1 cellular context compared by ENCODE assay signal in the genomic region with DNA sequence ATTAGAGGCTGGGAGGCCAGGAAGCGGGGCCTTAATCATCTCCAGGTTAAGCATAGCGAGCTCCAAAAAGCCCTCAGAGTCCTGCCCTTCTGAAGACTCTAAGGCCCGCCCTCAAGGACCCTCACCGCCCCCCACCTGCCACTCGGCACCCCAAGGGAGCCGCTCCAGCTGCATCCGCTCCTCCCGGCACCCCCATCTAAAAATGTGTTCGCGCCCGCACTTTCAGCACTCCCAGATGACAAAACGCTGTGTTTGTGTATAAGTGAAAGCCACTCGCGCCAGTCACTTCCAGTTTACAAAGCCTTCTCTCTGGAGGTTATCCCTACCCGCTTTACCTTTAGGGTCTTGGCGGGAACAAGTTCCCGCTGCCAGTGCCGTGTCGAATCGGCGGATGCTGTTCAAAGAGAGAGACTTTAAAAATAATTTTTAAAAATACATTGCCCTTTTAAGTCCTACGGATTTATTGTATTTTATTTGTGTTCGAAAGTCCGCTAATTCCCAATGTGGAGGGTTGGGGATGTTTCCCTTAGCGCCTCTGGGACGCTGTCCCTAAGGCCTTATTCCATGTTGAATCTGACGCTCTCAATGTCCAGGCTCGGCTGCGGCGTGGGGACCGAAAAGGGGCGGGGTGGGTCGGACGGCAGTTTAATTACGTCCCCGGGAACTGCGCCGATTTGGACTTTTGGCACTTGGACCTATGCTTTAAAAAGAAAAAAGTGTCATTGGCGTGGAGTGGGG.
A peak's percentile ranks its signal among the peaks of the same experiment; 100 is the strongest.
TF ChIP-seq lines count a peak whose summit lies in the region.

Gene DCLRE1A (minus strand): TSS at position 64 of the 738 bp plus-strand sequence. CDS start 900 bp downstream, outside the sequence.
A gene with protein sequence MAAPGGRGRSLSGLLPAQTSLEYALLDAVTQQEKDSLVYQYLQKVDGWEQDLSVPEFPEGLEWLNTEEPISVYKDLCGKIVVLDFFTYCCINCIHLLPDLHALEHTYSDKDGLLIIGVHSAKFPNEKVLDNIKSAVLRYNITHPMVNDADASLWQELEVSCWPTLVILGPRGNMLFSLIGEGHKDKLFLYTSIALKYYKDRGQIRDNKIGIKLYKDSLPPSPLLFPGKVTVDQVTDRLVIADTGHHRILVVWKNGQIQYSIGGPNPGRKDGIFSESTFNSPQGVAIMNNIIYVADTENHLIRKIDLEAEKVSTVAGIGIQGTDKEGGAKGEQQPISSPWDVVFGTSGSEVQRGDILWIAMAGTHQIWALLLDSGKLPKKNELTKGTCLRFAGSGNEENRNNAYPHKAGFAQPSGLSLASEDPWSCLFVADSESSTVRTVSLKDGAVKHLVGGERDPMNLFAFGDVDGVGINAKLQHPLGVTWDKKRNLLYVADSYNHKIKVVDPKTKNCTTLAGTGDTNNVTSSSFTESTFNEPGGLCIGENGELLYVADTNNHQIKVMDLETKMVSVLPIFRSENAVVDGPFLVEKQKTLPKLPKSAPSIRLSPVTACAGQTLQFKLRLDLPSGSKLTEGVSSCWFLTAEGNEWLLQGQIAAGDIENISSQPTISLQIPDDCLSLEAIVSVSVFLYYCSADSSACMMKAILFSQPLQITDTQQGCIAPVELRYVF (plus strand): TSS at position 643 of the 738 bp plus-strand sequence. CDS start 212 bp downstream, outside the sequence.

TF ChIP-seq in HepG2, 621 proteins besides CTCF, POLR2A, EP300 and RAD21 (continued from another document and continues in another):
- TF ChIP-seq RNF219 (CRISPR knock-in tag; IDR thresholded peaks at IDR 0.05) (peak; percentile 77; the same call in 1 of the 2 replicates), ETS1 (CRISPR knock-in tag; IDR thresholded peaks at IDR 0.05) (no peak), TBL1XR1 (IDR thresholded peaks at IDR 0.05; ENCODE audit: borderline replicate concordance, low read length, partially characterized antibody) (peak; percentile 7), POLR2G (IDR thresholded peaks at IDR 0.05; ENCODE audit: low read depth, low read length) (peak; percentile 72), DMTF1 (CRISPR knock-in tag; IDR thresholded peaks at IDR 0.05) (no peak), NFIB (CRISPR knock-in tag; IDR thresholded peaks at IDR 0.05; ENCODE audit: borderline replicate concordance) (no peak), BORCS8-MEF2B (CRISPR knock-in tag; IDR thresholded peaks at IDR 0.05) (no peak), GABPB1 (CRISPR knock-in tag; IDR thresholded peaks at IDR 0.05) (no peak), KDM5B (CRISPR knock-in tag; IDR thresholded peaks at IDR 0.05; ENCODE audit: borderline replicate concordance) (peak; percentile 17; the same call in 1 of the 2 replicates), ZNF740 (CRISPR knock-in tag; IDR thresholded peaks at IDR 0.05) (peak; percentile 94), ZNF224 (CRISPR knock-in tag; IDR thresholded peaks at IDR 0.05) (no peak), MTA3 (CRISPR knock-in tag; IDR thresholded peaks at IDR 0.05) (no peak), NAIF1 (CRISPR knock-in tag; IDR thresholded peaks at IDR 0.05; ENCODE audit: borderline replicate concordance) (peak; percentile 80; the same call in 1 of the 2 replicates), ZNF710 (CRISPR knock-in tag; IDR thresholded peaks at IDR 0.05; ENCODE audit: borderline replicate concordance) (peak; percentile 43; the same call in 1 of the 2 replicates), GATAD1 (CRISPR knock-in tag; IDR thresholded peaks at IDR 0.05) (peak; percentile 85), FOXK1 (CRISPR knock-in tag; IDR thresholded peaks at IDR 0.05; ENCODE audit: borderline replicate concordance, low read depth) (no peak), SAP130 (CRISPR knock-in tag; IDR thresholded peaks at IDR 0.05; ENCODE audit: low read depth) (peak; percentile 39; the same call in 1 of the 2 replicates), YEATS4 (CRISPR knock-in tag; IDR thresholded peaks at IDR 0.05; ENCODE audit: borderline replicate concordance) (0 out of 2 replicates have a peak, but pooled peaks have one; percentile 65), ZNF264 (CRISPR knock-in tag; IDR thresholded peaks at IDR 0.05) (0 out of 2 replicates have a peak, but pooled peaks have one; percentile 7), HNF4G (IDR thresholded peaks at IDR 0.05; ENCODE audit: borderline replicate concordance, low read depth, low read length) (0 out of 2 replicates have a peak, but pooled peaks have one; percentile 6), HNF4G (CRISPR knock-in tag; IDR thresholded peaks at IDR 0.05; ENCODE audit: borderline replicate concordance, low read depth) (no peak), GMEB1 (CRISPR knock-in tag; IDR thresholded peaks at IDR 0.05; ENCODE audit: borderline replicate concordance) (peak; percentile 58; the same call in 1 of the 2 replicates), HNRNPH1 (optimal IDR thresholded peaks at IDR 0.05; ENCODE audit: low read depth, low read length) (peak; percentile 81), TEAD3 (CRISPR knock-in tag; optimal IDR thresholded peaks at IDR 0.05; ENCODE audit: borderline replicate concordance) (no peak), KDM2A (CRISPR knock-in tag; IDR thresholded peaks at IDR 0.05; ENCODE audit: borderline replicate concordance, low read depth) (peak; percentile 74; the same call in 1 of the 2 replicates), GMEB2 (CRISPR knock-in tag; IDR thresholded peaks at IDR 0.05; ENCODE audit: low read depth) (no peak), ZNF605 (CRISPR knock-in tag; IDR thresholded peaks at IDR 0.05) (no peak), SIN3B (IDR thresholded peaks at IDR 0.05; ENCODE audit: low read length) (peak; percentile 35; the same call in 1 of the 2 replicates)
- TF ChIP-seq, protein P1, sequence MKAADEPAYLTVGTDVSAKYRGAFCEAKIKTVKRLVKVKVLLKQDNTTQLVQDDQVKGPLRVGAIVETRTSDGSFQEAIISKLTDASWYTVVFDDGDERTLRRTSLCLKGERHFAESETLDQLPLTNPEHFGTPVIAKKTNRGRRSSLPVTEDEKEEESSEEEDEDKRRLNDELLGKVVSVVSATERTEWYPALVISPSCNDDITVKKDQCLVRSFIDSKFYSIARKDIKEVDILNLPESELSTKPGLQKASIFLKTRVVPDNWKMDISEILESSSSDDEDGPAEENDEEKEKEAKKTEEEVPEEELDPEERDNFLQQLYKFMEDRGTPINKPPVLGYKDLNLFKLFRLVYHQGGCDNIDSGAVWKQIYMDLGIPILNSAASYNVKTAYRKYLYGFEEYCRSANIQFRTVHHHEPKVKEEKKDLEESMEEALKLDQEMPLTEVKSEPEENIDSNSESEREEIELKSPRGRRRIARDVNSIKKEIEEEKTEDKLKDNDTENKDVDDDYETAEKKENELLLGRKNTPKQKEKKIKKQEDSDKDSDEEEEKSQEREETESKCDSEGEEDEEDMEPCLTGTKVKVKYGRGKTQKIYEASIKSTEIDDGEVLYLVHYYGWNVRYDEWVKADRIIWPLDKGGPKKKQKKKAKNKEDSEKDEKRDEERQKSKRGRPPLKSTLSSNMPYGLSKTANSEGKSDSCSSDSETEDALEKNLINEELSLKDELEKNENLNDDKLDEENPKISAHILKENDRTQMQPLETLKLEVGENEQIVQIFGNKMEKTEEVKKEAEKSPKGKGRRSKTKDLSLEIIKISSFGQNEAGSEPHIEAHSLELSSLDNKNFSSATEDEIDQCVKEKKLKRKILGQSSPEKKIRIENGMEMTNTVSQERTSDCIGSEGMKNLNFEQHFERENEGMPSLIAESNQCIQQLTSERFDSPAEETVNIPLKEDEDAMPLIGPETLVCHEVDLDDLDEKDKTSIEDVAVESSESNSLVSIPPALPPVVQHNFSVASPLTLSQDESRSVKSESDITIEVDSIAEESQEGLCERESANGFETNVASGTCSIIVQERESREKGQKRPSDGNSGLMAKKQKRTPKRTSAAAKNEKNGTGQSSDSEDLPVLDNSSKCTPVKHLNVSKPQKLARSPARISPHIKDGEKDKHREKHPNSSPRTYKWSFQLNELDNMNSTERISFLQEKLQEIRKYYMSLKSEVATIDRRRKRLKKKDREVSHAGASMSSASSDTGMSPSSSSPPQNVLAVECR (CRISPR knock-in tag; IDR thresholded peaks at IDR 0.05; ENCODE audit: borderline replicate concordance): peak; percentile 42; the same call in 1 of the 2 replicates
